In the genomic region with DNA sequence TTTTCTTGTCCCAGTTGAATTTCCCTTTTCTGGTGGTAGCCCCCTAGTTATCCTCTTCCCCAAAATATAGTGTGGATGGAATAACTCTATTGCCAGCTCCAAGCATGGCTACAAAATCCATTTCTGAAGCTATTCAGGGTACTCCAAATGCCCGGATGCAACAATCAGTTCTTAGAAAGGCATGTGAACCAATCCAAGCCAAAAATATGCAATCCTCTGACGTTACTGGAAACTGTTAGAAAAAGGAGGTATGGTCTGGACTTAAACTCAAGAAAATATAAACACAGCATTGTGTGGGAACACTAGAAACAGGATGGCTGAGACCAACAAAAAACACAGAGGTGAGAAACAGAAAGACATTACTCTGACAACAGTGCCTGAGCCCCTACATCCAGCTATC, we compare ENCODE assay signal across 26 cellular contexts.
A peak's percentile ranks its signal among the peaks of the same experiment; 100 is the strongest.
DNase-seq lines count a peak whose midpoint lies in the region; ATAC-seq, FAIRE-seq and TF ChIP-seq lines count a peak whose summit lies in the region.
"Had no signal": no experiment of that assay in that cellular context is flagged by ENCODE, and none has a peak within 500 bp of the region (broad histone marks: within the 10 kb centered on the region; RNA-seq: fewer than 3 reads in every experiment).

No MANE protein-coding gene starts in this region.

- H3K9me3 ChIP-seq in H1 (ENCODE audit: insufficient read depth in 2 of 2, low read depth in 1 of 2, low read length in 1 of 2): no peaks in the 10 kb centered on the region
- H3K9me3 ChIP-seq in left lung: no peaks in the 10 kb centered on the region
- no peaks in the 10 kb centered on the region for H3K9me3 ChIP-seq in esophagus muscularis mucosa
- H3K9me3 ChIP-seq: BLaER1 treated with 17β-estradiol and CSF1 and Interleukin-3, amounts not matched to agents 10 nM and 100 nM had no signal

- H2BK15ac ChIP-seq in H1 (ENCODE audit: low read length): no peak overlapping the region

- no peak overlapping the region for H3K4me3 Mint-ChIP-seq in GM23338
- H3K4me3 Mint-ChIP-seq: CD8-positive, alpha-beta T cell; HFFc6 had no signal

- POLR2A ChIA-PET in H1 (lab: Charles Lee; ENCODE audit: partially characterized antibody): no interaction called here

- H3K79me1 ChIP-seq in H1 (ENCODE audit: low read depth, low read length): no peaks in the 10 kb centered on the region

- FAIRE-seq in H1 (lab: Jason Lieb, UNC): no peak
- FAIRE-seq: A204.1, GM12891, GM19239, HepG2, RCC 7860 had no signal

- 0 out of 2 replicates have a peak overlapping the region, but pooled peaks have one; percentile 3 for H2AFZ ChIP-seq in GM23338
- H2AFZ ChIP-seq in H1 (ENCODE audit: low read length): peak overlapping the region; percentile 59; the same call in 1 of the 2 replicates

- 100% methylated on average over 2 of the region's 2 CpGs; no CpG with 5 or more reads in 1 of the 2 experiments for WGBS in H1 (ENCODE audit: extremely low coverage in 1 of 2, insufficient coverage in 1 of 2, insufficient read length in 1 of 2, insufficient replicate concordance in 2 of 2, low coverage in 1 of 2, low lambda C conversion rate in 2 of 2, missing lambda C conversion rate in 1 of 2), 2 experiments
- 62% methylated on average over 2 of the region's 2 CpGs for WGBS in esophagus muscularis mucosa

- no peaks in the 10 kb centered on the region for H3K79me2 ChIP-seq in GM23338 (replicated peaks; ENCODE audit: insufficient read depth)
- no peaks in the 10 kb centered on the region for H3K79me2 ChIP-seq in H1 (ENCODE audit: control insufficient read depth in 1 of 2, insufficient read depth in 2 of 2, low read length in 2 of 2)

- H3K27ac ChIP-seq in GM23338 (ENCODE audit: low read depth) (no peak overlapping the region), H1 (ENCODE audit: low read depth, low read length) (no peak overlapping the region), left lung (no peak overlapping the region), esophagus muscularis mucosa (replicated peaks in 1 of 4) (no peak overlapping the region)
- H3K27ac ChIP-seq: BLaER1 treated with 17β-estradiol and CSF1 and Interleukin-3, amounts not matched to agents 10 nM and 100 nM had no signal

- H4K20me1 ChIP-seq in GM23338 (replicated peaks; ENCODE audit: insufficient read depth) (no peaks in the 10 kb centered on the region), H1 (replicated peaks in 1 of 2; ENCODE audit: control insufficient read depth in 1 of 2, insufficient read depth in 2 of 2, low read length in 2 of 2) (no peaks in the 10 kb centered on the region)
- H4K20me1 ChIP-seq: BLaER1 treated with 17β-estradiol and CSF1 and Interleukin-3, amounts not matched to agents 10 nM and 100 nM had no signal

- H3K4me1 Mint-ChIP-seq in GM23338: peaks cover 30% of the 10 kb centered on the region

- H3K18ac ChIP-seq in H1 (ENCODE audit: extremely low read depth, low read length): no peak overlapping the region

- no peak overlapping the region for H4K91ac ChIP-seq in H1 (replicated peaks; ENCODE audit: insufficient read length, low read length)

- CTCF ChIA-PET in H1 (lab: Charles Lee; ENCODE audit: partially characterized antibody): interaction anchor here (1.1 to 1.5 kb wide), 5 partner anchors 19 to 471 kb away, joined by 3 to 5 read pairs (median 3); no protein-coding TSS in a partner anchor

- no peak overlapping the region for H4K5ac ChIP-seq in H1 (ENCODE audit: insufficient read length, low read depth, low read length)

- no peak overlapping the region for H3K4me3 ChIP-seq in GM23338
- H3K4me3 ChIP-seq in H1 (ENCODE audit: extremely low read depth in 1 of 4, insufficient read depth in 2 of 4, low read depth in 3 of 4, low read length in 4 of 4): no peak overlapping the region
- H3K4me3 ChIP-seq in fibroblast of villous mesenchyme (ENCODE audit: low read depth, low read length): no peak overlapping the region
- H3K4me3 ChIP-seq in skeletal muscle cell (ENCODE audit: low read depth, low read length): no peak overlapping the region
- no peak overlapping the region for H3K4me3 ChIP-seq in left lung
- no peak overlapping the region for H3K4me3 ChIP-seq in esophagus muscularis mucosa
- H3K4me3 ChIP-seq: BLaER1 treated with 17β-estradiol and CSF1 and Interleukin-3, amounts not matched to agents 10 nM and 100 nM had no signal

- H4K8ac ChIP-seq in H1 (ENCODE audit: extremely low read depth, insufficient read depth, low read length): no peak overlapping the region

- H3K9ac ChIP-seq in H1 (replicated peaks in 1 of 4; ENCODE audit: extremely low read depth in 1 of 4, low read depth in 3 of 4, low read length in 3 of 4): no peak overlapping the region
- H3K9ac ChIP-seq: BLaER1 treated with 17β-estradiol and CSF1 and Interleukin-3, amounts not matched to agents 10 nM and 100 nM had no signal

- H3K23ac ChIP-seq in H1 (ENCODE audit: insufficient read length): no peak overlapping the region

- peaks cover 36% of the 10 kb centered on the region for H3K4me1 ChIP-seq in GM23338 (ENCODE audit: insufficient read depth)
- H3K4me1 ChIP-seq in H1 (replicated peaks in 1 of 4; ENCODE audit: control insufficient read depth in 3 of 4, insufficient read depth in 4 of 4, low read length in 3 of 4): peaks cover 0 to 11% (median 7%) of the 10 kb centered on the region in 4 experiments; a peak in 4 of 7 replicates
- no peaks in the 10 kb centered on the region for H3K4me1 ChIP-seq in left lung
- H3K4me1 ChIP-seq in esophagus muscularis mucosa: peaks cover 0 to 4% (median 0%) of the 10 kb centered on the region in 4 donors
- H3K4me1 ChIP-seq: BLaER1 treated with 17β-estradiol and CSF1 and Interleukin-3, amounts not matched to agents 10 nM and 100 nM had no signal

- no peak for TF ChIP-seq EP300 in H1 (IDR thresholded peaks at IDR 0.05; ENCODE audit: borderline replicate concordance in 1 of 2, low read depth in 2 of 2, low read length in 2 of 2)
- no peak for TF ChIP-seq EP300 in esophagus muscularis mucosa (IDR thresholded peaks at IDR 0.05)

- peaks cover 3% of the 10 kb centered on the region for H3K27me3 Mint-ChIP-seq in GM23338 (ENCODE audit: insufficient read depth, low read depth, poor library complexity)

- H3K27me3 ChIP-seq in GM23338 (ENCODE audit: insufficient read depth): no peaks in the 10 kb centered on the region
- no peaks in the 10 kb centered on the region for H3K27me3 ChIP-seq in H1 (replicated peaks in 1 of 4; ENCODE audit: control insufficient read depth in 3 of 4, extremely low read depth in 1 of 4, insufficient read depth in 3 of 4, low read length in 3 of 4)
- no peaks in the 10 kb centered on the region for H3K27me3 ChIP-seq in left lung
- H3K27me3 ChIP-seq in esophagus muscularis mucosa: no peaks in the 10 kb centered on the region
- H3K27me3 ChIP-seq: BLaER1 treated with 17β-estradiol and CSF1 and Interleukin-3, amounts not matched to agents 10 nM and 100 nM had no signal

- H3K27ac Mint-ChIP-seq in GM23338: no peak overlapping the region
- H3K27ac Mint-ChIP-seq: CD8-positive, alpha-beta T cell; HFFc6 had no signal

- TF ChIP-seq RAD21 in H1 (IDR thresholded peaks at IDR 0.05 in 1 of 2, conservative IDR thresholded peaks at IDR 0.05 in 1 of 2; ENCODE audit: low read depth in 2 of 2, low read length in 2 of 2): no peak

- peaks cover 9% of the 10 kb centered on the region for H3K9me2 ChIP-seq in GM23338 (ENCODE audit: insufficient read depth)

- no peak overlapping the region for H3K56ac ChIP-seq in H1 (replicated peaks; ENCODE audit: insufficient read length, low read depth, low read length)

- H3K9me3 Mint-ChIP-seq in GM23338: no peaks in the 10 kb centered on the region
- H3K9me3 Mint-ChIP-seq: CD8-positive, alpha-beta T cell had no signal

- intact Hi-C loops in left lung (cut with DNase I): no loop called here
- intact Hi-C loops in esophagus muscularis mucosa (cut with DNase I): no loop called here

- H2BK5ac ChIP-seq in H1 (ENCODE audit: low read depth, low read length): no peak overlapping the region

- no peak for TF ChIP-seq POLR2A in H1 (IDR thresholded peaks at IDR 0.05; ENCODE audit: control extremely low read depth in 1 of 2, low read depth in 2 of 2, low read length in 2 of 2)
- TF ChIP-seq POLR2A in esophagus muscularis mucosa (IDR thresholded peaks at IDR 0.05; ENCODE audit: low read depth): no peak

- no peaks in the 10 kb centered on the region for H3K36me3 ChIP-seq in GM23338 (ENCODE audit: insufficient read depth)
- H3K36me3 ChIP-seq in H1 (ENCODE audit: control insufficient read depth in 2 of 4, insufficient read depth in 4 of 4, low read length in 3 of 4): no peaks in the 10 kb centered on the region
- no peaks in the 10 kb centered on the region for H3K36me3 ChIP-seq in left lung
- no peaks in the 10 kb centered on the region for H3K36me3 ChIP-seq in esophagus muscularis mucosa
- H3K36me3 ChIP-seq: BLaER1 treated with 17β-estradiol and CSF1 and Interleukin-3, amounts not matched to agents 10 nM and 100 nM had no signal

- no peaks in the 10 kb centered on the region for H3K36me3 Mint-ChIP-seq in GM23338 (ENCODE audit: low read depth)
- H3K36me3 Mint-ChIP-seq: CD8-positive, alpha-beta T cell had no signal

- 0 out of 2 replicates have a peak overlapping the region, but pooled peaks have one; percentile 12 for H3K4me2 ChIP-seq in GM23338
- H3K4me2 ChIP-seq in H1 (ENCODE audit: insufficient read depth in 1 of 2, low read depth in 2 of 2, low read length in 2 of 2): no peak overlapping the region
- H3K4me2 ChIP-seq: BLaER1 treated with 17β-estradiol and CSF1 and Interleukin-3, amounts not matched to agents 10 nM and 100 nM had no signal

- no peaks in the 10 kb centered on the region for H3K23me2 ChIP-seq in H1 (ENCODE audit: low read depth, low read length)

- no peak overlapping the region for H2BK20ac ChIP-seq in H1 (ENCODE audit: low read length)

- DNase-seq in GM23338 (ENCODE audit: low spot score) (no peak), H1 (ENCODE audit: low read depth in 1 of 2, low spot score in 2 of 2) (no peak), fibroblast of villous mesenchyme (ENCODE audit: low read depth) (peak; percentile 5), skeletal muscle cell (ENCODE audit: low read depth) (peak; percentile 45), NCI-H510A (lab: John Stamatoyannopoulos, UW) (no peak), left lung (no peak), esophagus muscularis mucosa (ENCODE audit: extremely low spot score) (no peak)
- DNase-seq: CD8-positive, alpha-beta T cell; DMS53; EL; H7; HFFc6; KBM-7; NCI-H1105 treated with DMSO at 0.1 percent for 48 hours; NCI-H1694; NCI-H2081 treated with DMSO at 0.1 percent for 48 hours; NCI-H510A treated with DMSO at 0.1 percent for 48 hours; NCI-H774 had no signal

- H2BK12ac ChIP-seq in H1 (ENCODE audit: low read depth, low read length): no peak overlapping the region

- no peak overlapping the region for H3K14ac ChIP-seq in H1 (ENCODE audit: insufficient read length)

- ATAC-seq in GM23338 (no peak; the same call in 2 of the 3 replicates), GM21528 (IDR thresholded peaks at IDR 0.05; ENCODE audit: low FRiP score, unreplicated experiment) (no peak), left lung (no peak)
- ATAC-seq: CD8-positive, alpha-beta T cell; HepG2; Right ventricle myocardium inferior had no signal

- H2AK5ac ChIP-seq in H1 (ENCODE audit: low read depth, low read length): no peak overlapping the region

- peak overlapping the region; percentile 54 for H3K4ac ChIP-seq in H1 (replicated peaks; ENCODE audit: insufficient read length, low read depth, low read length)

- no peak for TF ChIP-seq CTCF in GM23338 (conservative IDR thresholded peaks at IDR 0.05; ENCODE audit: low read depth in 2 of 2)
- TF ChIP-seq CTCF in H1 (IDR thresholded peaks at IDR 0.05; ENCODE audit: control extremely low read depth in 1 of 3, insufficient read depth in 1 of 3, low read depth in 1 of 3, low read length in 3 of 3): no peak
- no peak for TF ChIP-seq CTCF in fibroblast of villous mesenchyme (IDR thresholded peaks at IDR 0.05; ENCODE audit: insufficient read depth, low read depth, low read length)
- TF ChIP-seq CTCF in left lung (IDR thresholded peaks at IDR 0.05): no peak
- no peak for TF ChIP-seq CTCF in esophagus muscularis mucosa (IDR thresholded peaks at IDR 0.05)

- no peaks in the 10 kb centered on the region for H3F3A ChIP-seq in GM23338 (replicated peaks; ENCODE audit: low read depth)

- no peak overlapping the region for H2BK120ac ChIP-seq in H1 (replicated peaks; ENCODE audit: low read depth, low read length)

Comparison
In these comparisons a context has a peak if more than half of its experiments do, and no peak if none do; other contexts are left out.
1. DNase-seq: peak in fibroblast of villous mesenchyme (single experiment) and skeletal muscle cell (single experiment); none in GM23338 (single experiment), H1 (0 of 2), NCI-H510A (single experiment), left lung (0 of 2) and esophagus muscularis mucosa (single experiment).